ENCODE assay signal across 11 cellular contexts in the genomic region with DNA sequence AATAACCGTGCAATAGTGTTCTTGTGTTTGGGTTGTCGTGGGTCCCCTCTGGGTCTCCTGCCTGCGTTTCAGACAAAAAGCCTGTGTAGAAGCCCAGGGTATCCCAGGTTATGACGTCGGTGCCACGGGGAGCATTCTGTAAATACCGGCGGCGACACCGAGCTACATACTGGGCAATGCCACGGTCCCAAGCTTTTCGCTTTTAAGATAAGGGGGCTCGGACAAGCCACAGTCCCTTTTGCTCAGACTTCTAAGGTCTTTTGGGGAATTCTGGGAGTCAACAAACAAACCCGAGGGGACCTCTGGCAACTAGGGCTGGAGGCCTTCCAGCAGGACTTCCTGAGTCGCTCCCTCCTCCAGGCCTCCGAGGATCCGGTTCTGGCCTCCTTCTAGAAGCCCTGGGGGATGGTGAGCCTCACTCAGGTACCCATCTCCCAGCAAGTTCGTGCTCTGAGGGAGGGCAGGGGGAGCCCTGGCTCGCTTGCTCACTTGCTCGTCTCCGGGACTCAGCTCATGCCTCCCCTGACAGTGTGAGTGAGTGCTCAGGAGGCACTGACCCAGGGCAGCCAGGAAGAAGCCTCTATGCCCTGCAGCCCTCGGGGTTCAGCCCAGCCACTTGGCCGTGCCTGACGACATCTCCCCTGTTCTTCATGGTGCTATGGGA.
DNase-seq lines count a peak whose midpoint lies in the region; ATAC-seq and TF ChIP-seq lines count a peak whose summit lies in the region.
"Had no signal": no experiment of that assay in that cellular context is flagged by ENCODE, and none has a peak within 500 bp of the region (broad histone marks: within the 10 kb centered on the region; RNA-seq: fewer than 3 reads in every experiment).

No MANE protein-coding gene starts in this region.

- POLR2A ChIA-PET in CD8-positive, alpha-beta T cell (lab: Charles Lee), result interaction anchor here (2.7 to 3.4 kb wide), 2 partner anchors 110 to 173 kb away, joined by 16 to 17 read pairs; no protein-coding TSS in a partner anchor
- POLR2A ChIA-PET in PC-3 (lab: Charles Lee; ENCODE audit: unreplicated experiment), result no interaction called here

- no peaks in the 10 kb centered on the region for H3K9me2 ChIP-seq in PC-3 (replicated peaks; ENCODE audit: low read length)

- H3K27me3 ChIP-seq in CD8-positive, alpha-beta T cell (ENCODE audit: insufficient read depth, low read length), result no peaks in the 10 kb centered on the region
- no peaks in the 10 kb centered on the region for H3K27me3 ChIP-seq in PC-3 (ENCODE audit: low read length)
- H3K27me3 ChIP-seq in fibroblast of lung (ENCODE audit: control insufficient read depth, insufficient read depth, low read length), result no peaks in the 10 kb centered on the region
- H3K27me3 ChIP-seq in neutrophil, result no peaks in the 10 kb centered on the region
- no peaks in the 10 kb centered on the region for H3K27me3 ChIP-seq in SJCRH30

- no peak overlapping the region; the same call in 1 of the 2 replicates for H2AFZ ChIP-seq in PC-3 (ENCODE audit: low read length)
- H2AFZ ChIP-seq in fibroblast of lung (ENCODE audit: low read length), result no peak overlapping the region

- BruUV-seq in PC-3 (replicated peaks; lab: Mats Ljungman, UMichigan), result no TSS peak

- no peak overlapping the region for H3K4me3 ChIP-seq in CD8-positive, alpha-beta T cell (ENCODE audit: low read depth, low read length)
- H3K4me3 ChIP-seq in PC-3 (ENCODE audit: low read length), result no peak overlapping the region
- H3K4me3 ChIP-seq in fibroblast of lung (replicated peaks in 1 of 4; ENCODE audit: control extremely low read depth in 1 of 4, insufficient read depth in 1 of 4, low read depth in 3 of 4, low read length in 4 of 4), result no peak overlapping the region
- no peak overlapping the region for H3K4me3 ChIP-seq in neutrophil (ENCODE audit: low read depth in 1 of 2, low read length in 1 of 2)
- no peak overlapping the region for H3K4me3 ChIP-seq in SJCRH30

- H3K27ac Mint-ChIP-seq in CD8-positive, alpha-beta T cell, result peak overlapping the region; percentile 88

- H3K4me2 ChIP-seq in PC-3 (ENCODE audit: low read length), result peak overlapping the region; percentile 65
- H3K4me2 ChIP-seq in fibroblast of lung (ENCODE audit: extremely low read depth, insufficient read depth, low read length), result peak overlapping the region; percentile 60

- H3K4me3 Mint-ChIP-seq in CD8-positive, alpha-beta T cell, result peak overlapping the region; percentile 64

- no peaks in the 10 kb centered on the region for H3F3A ChIP-seq in PC-3 (ENCODE audit: low read length, unreplicated experiment)

- intact Hi-C loops in CD8-positive, alpha-beta T cell (cut with DNase I, micrococcal nuclease), result loop anchor here in 1 of 2 experiments (2.0 to 5.0 kb wide), 3 partner anchors 13 to 172 kb away; a partner anchor contains a TSS
- intact Hi-C loops in PC-3 (cut with micrococcal nuclease), result no loop called here

- H3K9me3 ChIP-seq in CD8-positive, alpha-beta T cell (ENCODE audit: low read length), result no peaks in the 10 kb centered on the region
- H3K9me3 ChIP-seq in PC-3 (ENCODE audit: low read length), result no peaks in the 10 kb centered on the region
- no peaks in the 10 kb centered on the region for H3K9me3 ChIP-seq in fibroblast of lung (ENCODE audit: control insufficient read depth, insufficient read depth, low read depth, low read length)
- H3K9me3 ChIP-seq in neutrophil, result no peaks in the 10 kb centered on the region
- H3K9me3 ChIP-seq in SJCRH30 (replicated peaks), result no peaks in the 10 kb centered on the region

- no peak for ATAC-seq in CD8-positive, alpha-beta T cell
- peak; percentile 69 for ATAC-seq in PC-3
- ATAC-seq in HG02973 (IDR thresholded peaks at IDR 0.05; ENCODE audit: unreplicated experiment), result no peak

- DNase-seq in CD8-positive, alpha-beta T cell, result no peak
- peak; percentile 80 for DNase-seq in PC-3
- DNase-seq in fibroblast of lung (ENCODE audit: low read depth in 2 of 2), result peak; percentile 33 to 53
- no peak for DNase-seq in SJCRH30
- DNase-seq in COR-L47 (lab: John Stamatoyannopoulos, UW), result no peak
- DNase-seq in GM19240 (ENCODE audit: insufficient read length, low spot score), result no peak
- DNase-seq: DMS79 treated with DMSO at 0.1 percent for 48 hours; effector CD4-positive, alpha-beta T cell; NCI-H524 treated with DMSO at 0.1 percent for 48 hours had no signal

- CTCF ChIA-PET in CD8-positive, alpha-beta T cell (lab: Charles Lee), result interaction anchor here (0.9 to 1.4 kb wide), 3 partner anchors 29 to 267 kb away, joined by 3 to 4 read pairs (median 3); no protein-coding TSS in a partner anchor
- CTCF ChIA-PET in PC-3 (lab: Charles Lee), result interaction anchor here (0.5 to 0.8 kb wide), 2 partner anchors 268 to 502 kb away, joined by 3 read pairs; a partner anchor contains a TSS

- peaks cover 58% of the 10 kb centered on the region for H3K4me1 Mint-ChIP-seq in CD8-positive, alpha-beta T cell (ENCODE audit: low read depth)

- H4K20me1 ChIP-seq in PC-3 (ENCODE audit: low read length) (no peaks in the 10 kb centered on the region), fibroblast of lung (ENCODE audit: control insufficient read depth, extremely low read depth, insufficient read depth, low read length) (no peaks in the 10 kb centered on the region)

- TF ChIP-seq CTCF in CD8-positive, alpha-beta T cell (IDR thresholded peaks at IDR 0.05), result no peak
- TF ChIP-seq CTCF in PC-3 (conservative IDR thresholded peaks at IDR 0.05; ENCODE audit: low read depth, low read length), result no peak
- no peak for TF ChIP-seq CTCF in fibroblast of lung (conservative IDR thresholded peaks at IDR 0.05 in 1 of 2, IDR thresholded peaks at IDR 0.05 in 1 of 2; ENCODE audit: low read depth in 1 of 2, low read length in 2 of 2)
- TF ChIP-seq CTCF in neutrophil (IDR thresholded peaks at IDR 0.05), result no peak

- H3K4me1 ChIP-seq in CD8-positive, alpha-beta T cell (ENCODE audit: insufficient read depth, low read length), result peaks cover 54% of the 10 kb centered on the region
- H3K4me1 ChIP-seq in PC-3 (ENCODE audit: insufficient read depth, low read length) (peaks cover 35% of the 10 kb centered on the region), fibroblast of lung (ENCODE audit: control insufficient read depth, extremely low read depth, insufficient read depth, low read length) (peaks cover 38% of the 10 kb centered on the region), neutrophil (ENCODE audit: control insufficient read depth in 1 of 2, insufficient read depth in 1 of 2, low read depth in 1 of 2, low read length in 1 of 2) (peaks cover 39 to 40% of the 10 kb centered on the region in 2 experiments), SJCRH30 (peaks cover 20% of the 10 kb centered on the region)

- peaks cover 14% of the 10 kb centered on the region for H3K36me3 Mint-ChIP-seq in CD8-positive, alpha-beta T cell

- H3K27me3 Mint-ChIP-seq in CD8-positive, alpha-beta T cell (ENCODE audit: low read depth), result no peaks in the 10 kb centered on the region

- no peaks in the 10 kb centered on the region for H3K9me3 Mint-ChIP-seq in CD8-positive, alpha-beta T cell

- no peaks in the 10 kb centered on the region for H3K36me3 ChIP-seq in CD8-positive, alpha-beta T cell (ENCODE audit: insufficient read depth, low read length)
- H3K36me3 ChIP-seq in PC-3 (ENCODE audit: low read depth, low read length) (no peaks in the 10 kb centered on the region), fibroblast of lung (ENCODE audit: control insufficient read depth, insufficient read depth, low read length) (no peaks in the 10 kb centered on the region), neutrophil (no peaks in the 10 kb centered on the region), SJCRH30 (no peaks in the 10 kb centered on the region)

- H3K79me2 ChIP-seq in PC-3 (ENCODE audit: low read length), result peaks cover 19% of the 10 kb centered on the region
- peaks cover 14% of the 10 kb centered on the region for H3K79me2 ChIP-seq in fibroblast of lung (ENCODE audit: control insufficient read depth, insufficient read depth, low read length)

- H3K9ac ChIP-seq in PC-3 (ENCODE audit: low read length) (peak overlapping the region; percentile 58), fibroblast of lung (ENCODE audit: insufficient read depth, low read length) (peak overlapping the region; percentile 40)

- no peak overlapping the region for H3K27ac ChIP-seq in CD8-positive, alpha-beta T cell (ENCODE audit: low read depth, low read length)
- H3K27ac ChIP-seq in PC-3 (ENCODE audit: low read length), result peak overlapping the region; percentile 89
- peak overlapping the region; percentile 65 for H3K27ac ChIP-seq in fibroblast of lung (ENCODE audit: insufficient read depth, low read length)
- peak overlapping the region; percentile 55 for H3K27ac ChIP-seq in neutrophil
- H3K27ac ChIP-seq in SJCRH30, result no peak overlapping the region

Comparison
In these comparisons a context has a peak if more than half of its experiments do, and no peak if none do; other contexts are left out.
1. DNase-seq: peak in PC-3 (single experiment) and fibroblast of lung (2 of 2); none in CD8-positive, alpha-beta T cell (0 of 7), SJCRH30 (0 of 2), COR-L47 (single experiment) and GM19240 (single experiment).
2. H3K27ac ChIP-seq: peak in PC-3 (single experiment), fibroblast of lung (single experiment) and neutrophil (single experiment); none in CD8-positive, alpha-beta T cell (single experiment) and SJCRH30 (single experiment).